Comparison of ENCODE assay signal across 2 cellular contexts in genomic region chr9:115671911-115672310, GRCh38.
TF ChIP-seq lines count a peak whose summit lies in the region.

No MANE protein-coding gene starts in this region.

TF ChIP-seq in H1, 55 proteins besides CTCF, POLR2A, EP300 and RAD21 (continued from another document):
- no peak for TF ChIP-seq HDAC2 (IDR thresholded peaks at IDR 0.05; ENCODE audit: borderline replicate concordance in 1 of 2, low read depth in 2 of 2, low read length in 2 of 2)
- no peak for TF ChIP-seq SP1 (IDR thresholded peaks at IDR 0.05; ENCODE audit: low read depth, low read length)

TF ChIP-seq in WTC11, 78 proteins besides CTCF, POLR2A, EP300 and RAD21 (continued from another document):
- TF ChIP-seq MXD4 (CRISPR knock-in tag; IDR thresholded peaks at IDR 0.05; ENCODE audit: borderline replicate concordance) (no peak), ZNF232 (CRISPR knock-in tag; IDR thresholded peaks at IDR 0.05) (no peak), ZBTB43 (CRISPR knock-in tag; IDR thresholded peaks at IDR 0.05) (no peak), STAT6 (CRISPR knock-in tag; conservative IDR thresholded peaks at IDR 0.05; ENCODE audit: low read depth) (no peak), ZNF512 (CRISPR knock-in tag; IDR thresholded peaks at IDR 0.05; ENCODE audit: borderline replicate concordance) (no peak), ERG (CRISPR knock-in tag; IDR thresholded peaks at IDR 0.05) (no peak), AFF4 (CRISPR knock-in tag; IDR thresholded peaks at IDR 0.05; ENCODE audit: borderline replicate concordance) (no peak), ZSCAN18 (CRISPR knock-in tag; IDR thresholded peaks at IDR 0.05) (no peak), OVOL2 (CRISPR knock-in tag; IDR thresholded peaks at IDR 0.05; ENCODE audit: borderline replicate concordance) (no peak), HMGXB4 (CRISPR knock-in tag; IDR thresholded peaks at IDR 0.05) (no peak)
